In genomic region chr7:33686001-33686591, GRCh38 we compare ENCODE assay signal across 2 cellular contexts.
TF ChIP-seq lines count a peak whose summit lies in the region.

No MANE protein-coding gene starts in this region.

TF ChIP-seq in SK-N-SH treated with all-trans-retinoic acid at 6 μM for 48 hours, 23 proteins besides CTCF, POLR2A, EP300 and RAD21 (continued from another document):
- TF ChIP-seq TSHZ2 (CRISPR knock-in tag; IDR thresholded peaks at IDR 0.05) (no peak), ZNF70 (CRISPR knock-in tag; IDR thresholded peaks at IDR 0.05) (no peak), CSDC2 (CRISPR knock-in tag; IDR thresholded peaks at IDR 0.05) (no peak)
TF ChIP-seq in SK-N-SH treated with all-trans-retinoic acid at 6 μM for 48 hours: peak in this region for 0.

TF ChIP-seq in HepG2, 621 proteins besides CTCF, POLR2A, EP300 and RAD21 (continued from another document):
- no peak for TF ChIP-seq THAP9 (CRISPR knock-in tag; IDR thresholded peaks at IDR 0.05; ENCODE audit: borderline replicate concordance)
- peak; percentile 99 for TF ChIP-seq ZBTB33 (CRISPR knock-in tag; IDR thresholded peaks at IDR 0.05)
- 0 out of 2 replicates have a peak, but pooled peaks have one; percentile 24 for TF ChIP-seq ZMYM4 (CRISPR knock-in tag; IDR thresholded peaks at IDR 0.05)
